In genomic region chr11:116465056-116465455, GRCh38 we compare ENCODE assay signal across 21 cellular contexts.
DNase-seq lines count a peak whose midpoint lies in the region; TF ChIP-seq lines count a peak whose summit lies in the region.
"Had no signal": no experiment of that assay in that cellular context is flagged by ENCODE, and none has a peak within 500 bp of the region (broad histone marks: within the 10 kb centered on the region; RNA-seq: fewer than 3 reads in every experiment).

No MANE protein-coding gene starts in this region.

- DNase-seq in COR-L47 (lab: John Stamatoyannopoulos, UW), result peak; percentile 43
- peak; percentile 31 for DNase-seq in DMS79 treated with DMSO at 0.1 percent for 48 hours (lab: John Stamatoyannopoulos, UW)
- no peak for DNase-seq in WERI-Rb-1
- DNase-seq in sigmoid colon, result no peak
- no peak for DNase-seq in NCI-H2227 treated with DMSO at 0.1 percent for 48 hours (lab: John Stamatoyannopoulos, UW)
- no peak for DNase-seq in NCI-H2107 treated with DMSO at 0.1 percent for 48 hours (lab: John Stamatoyannopoulos, UW; ENCODE audit: unreplicated experiment)
- DNase-seq in nephron progenitor cell, result no peak
- DNase-seq: CD8-positive, alpha-beta T cell; DMS 273 treated with DMSO at 0.1 percent for 48 hours; HCEC 1CT; KBM-7; MG63; NCI-H1417 treated with DMSO at 0.1 percent for 48 hours; NCI-H1694 treated with DMSO at 0.1 percent for 48 hours; NCI-H2171; NCI-H526; SIG-M5 had no signal

- no peak for TF ChIP-seq EP300 in sigmoid colon (IDR thresholded peaks at IDR 0.05)

- peaks cover 6% of the 10 kb centered on the region for H3K27me3 Mint-ChIP-seq in nephron progenitor cell (ENCODE audit: low read depth, poor library complexity)

- H3K36me3 Mint-ChIP-seq in nephron progenitor cell (ENCODE audit: low read depth), result peaks cover 1% of the 10 kb centered on the region
- H3K36me3 Mint-ChIP-seq: CD8-positive, alpha-beta T cell had no signal

- H3K9me3 ChIP-seq in WERI-Rb-1 (ENCODE audit: severe bottlenecking) (no peaks in the 10 kb centered on the region), sigmoid colon (no peaks in the 10 kb centered on the region)
- H3K9me3 ChIP-seq: A549, MG63 had no signal

- no peak for TF ChIP-seq CTCF in WERI-Rb-1 (IDR thresholded peaks at IDR 0.05; ENCODE audit: low read depth, low read length)
- TF ChIP-seq CTCF in sigmoid colon (IDR thresholded peaks at IDR 0.05), result no peak
- TF ChIP-seq CTCF in nephron progenitor cell (IDR thresholded peaks at IDR 0.05), result no peak

- H3K4me3 Mint-ChIP-seq in nephron progenitor cell, result no peak overlapping the region
- H3K4me3 Mint-ChIP-seq: B cell; CD8-positive, alpha-beta T cell had no signal

- no peak overlapping the region for H3K27ac Mint-ChIP-seq in nephron progenitor cell
- H3K27ac Mint-ChIP-seq: B cell; CD8-positive, alpha-beta T cell had no signal

- no peak overlapping the region for H3K4me3 ChIP-seq in WERI-Rb-1 (ENCODE audit: low read depth, low read length)
- no peak overlapping the region for H3K4me3 ChIP-seq in sigmoid colon
- H3K4me3 ChIP-seq: A549, MG63, SK-N-MC had no signal

- peaks cover 71% of the 10 kb centered on the region for H3K4me1 Mint-ChIP-seq in nephron progenitor cell
- H3K4me1 Mint-ChIP-seq: B cell had no signal

- H3K27ac ChIP-seq in WERI-Rb-1 (peak overlapping the region; percentile 93), sigmoid colon (peak overlapping the region in 3 of 4 donors; percentile 23 to 61 (median 25))
- H3K27ac ChIP-seq: A549, C4-2B, SK-N-MC had no signal

- 80 to 83% methylated on average over 4 of the region's 4 CpGs for WGBS in sigmoid colon, 2 donors

- TF ChIP-seq POLR2A in sigmoid colon (IDR thresholded peaks at IDR 0.05), result no peak

- intact Hi-C loops in sigmoid colon (cut with DNase I), result no loop called here

- H3K27me3 ChIP-seq in WERI-Rb-1 (ENCODE audit: insufficient read depth, low read depth, severe bottlenecking) (no peaks in the 10 kb centered on the region), sigmoid colon (no peaks in the 10 kb centered on the region)

- H3K9me3 Mint-ChIP-seq in nephron progenitor cell, result no peaks in the 10 kb centered on the region
- H3K9me3 Mint-ChIP-seq: CD8-positive, alpha-beta T cell had no signal

- no peaks in the 10 kb centered on the region for H3K36me3 ChIP-seq in WERI-Rb-1
- H3K36me3 ChIP-seq in sigmoid colon, result no peaks in the 10 kb centered on the region
- H3K36me3 ChIP-seq: MG63 had no signal

- peaks cover 0 to 87% (median 47%) of the 10 kb centered on the region in 4 donors for H3K4me1 ChIP-seq in sigmoid colon
- H3K4me1 ChIP-seq: A549 had no signal

Comparison
In these comparisons a context has a peak if more than half of its experiments do, and no peak if none do; other contexts are left out.
1. DNase-seq: peak in COR-L47 (single experiment) and DMS79 treated with DMSO at 0.1 percent for 48 hours (single experiment); none in WERI-Rb-1 (single experiment), sigmoid colon (single experiment), NCI-H2227 treated with DMSO at 0.1 percent for 48 hours (single experiment), NCI-H2107 treated with DMSO at 0.1 percent for 48 hours (single experiment) and nephron progenitor cell (single experiment).